Comparison of ENCODE assay signal across 12 cellular contexts in the genomic region with DNA sequence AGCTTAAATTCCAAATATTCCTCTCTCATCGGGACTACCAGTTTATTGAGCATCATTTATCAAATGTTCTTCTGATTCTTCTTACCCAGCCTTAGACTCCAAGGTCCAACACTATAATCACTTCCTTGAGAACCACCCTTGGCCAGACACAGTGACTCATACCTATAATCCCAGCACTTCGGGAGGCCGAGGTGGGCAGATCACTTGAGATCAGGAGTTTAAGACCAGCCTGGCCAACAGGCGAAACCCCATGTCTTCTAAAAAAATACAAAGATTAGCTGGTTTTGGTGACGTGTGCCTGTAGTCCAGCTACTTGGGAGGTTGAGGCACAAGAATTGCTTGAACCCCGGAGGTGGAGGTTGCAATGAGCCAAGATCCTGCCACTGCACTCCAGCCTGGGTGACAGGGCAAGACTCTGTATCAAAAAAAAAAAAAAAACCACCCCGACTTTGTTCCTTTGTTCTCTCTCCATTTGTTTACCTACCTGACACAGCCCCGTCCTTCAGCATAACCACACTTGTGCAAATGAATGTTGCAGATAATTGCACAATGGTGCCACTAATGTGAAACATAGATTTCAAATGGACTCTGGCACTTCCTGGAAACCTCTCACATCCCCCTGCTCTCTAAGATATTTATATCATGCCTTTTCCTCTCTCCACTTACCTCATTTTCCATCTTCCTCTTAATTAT. TPM values are rescaled to one million over a fixed set of nuclear protein-coding genes. Genes with fewer than 3 reads are reported as not detected.
A peak's percentile ranks its signal among the peaks of the same experiment; 100 is the strongest.
DNase-seq lines count a peak whose midpoint lies in the region; ATAC-seq, FAIRE-seq and TF ChIP-seq lines count a peak whose summit lies in the region.
"Had no signal": no experiment of that assay in that cellular context is flagged by ENCODE, and none has a peak within 500 bp of the region (broad histone marks: within the 10 kb centered on the region; RNA-seq: fewer than 3 reads in every experiment).

No MANE protein-coding gene starts in this region.

- peak overlapping the region; percentile 45 for H3K27ac Mint-ChIP-seq in activated T-cell treated with anti-CD3 and anti-CD28 coated beads, Interleukin-2, amount 50 U/mL, for 72 hours
- H3K27ac Mint-ChIP-seq in stimulated activated naive CD8-positive, alpha-beta T cell treated with anti-CD3 and anti-CD28 coated beads, Interleukin-15, amount 100 ng/mL, for 72 hours = peak overlapping the region in 1 of 2 donors; percentile 50

- peak overlapping the region in 1 of 2 donors; percentile 6 for H3K4me3 Mint-ChIP-seq in activated T-cell treated with anti-CD3 and anti-CD28 coated beads, Interleukin-2, amount 50 U/mL, for 72 hours
- H3K4me3 Mint-ChIP-seq in stimulated activated naive CD8-positive, alpha-beta T cell treated with anti-CD3 and anti-CD28 coated beads, Interleukin-15, amount 100 ng/mL, for 72 hours = no peak overlapping the region

- peaks cover 8 to 14% of the 10 kb centered on the region in 2 donors for H3K9me3 Mint-ChIP-seq in activated T-cell treated with anti-CD3 and anti-CD28 coated beads, Interleukin-2, amount 50 U/mL, for 72 hours
- peaks cover 9 to 17% of the 10 kb centered on the region in 2 donors for H3K9me3 Mint-ChIP-seq in stimulated activated naive CD8-positive, alpha-beta T cell treated with anti-CD3 and anti-CD28 coated beads, Interleukin-15, amount 100 ng/mL, for 72 hours

- H3K4me3 ChIP-seq in colonic mucosa = no peak overlapping the region
- H3K4me3 ChIP-seq: right atrium auricular region had no signal

- peaks cover 4% of the 10 kb centered on the region for H3K4me1 ChIP-seq in colonic mucosa
- H3K4me1 ChIP-seq: right atrium auricular region had no signal

- no peaks in the 10 kb centered on the region for H3K27me3 Mint-ChIP-seq in activated T-cell treated with anti-CD3 and anti-CD28 coated beads, Interleukin-2, amount 50 U/mL, for 72 hours (ENCODE audit: low read depth)
- H3K27me3 Mint-ChIP-seq in stimulated activated naive CD8-positive, alpha-beta T cell treated with anti-CD3 and anti-CD28 coated beads, Interleukin-15, amount 100 ng/mL, for 72 hours = no peaks in the 10 kb centered on the region

- H3K36me3 ChIP-seq in colonic mucosa = no peaks in the 10 kb centered on the region
- H3K36me3 ChIP-seq: right atrium auricular region had no signal

- ATAC-seq in activated T-cell treated with anti-CD3 and anti-CD28 coated beads, Interleukin-2, amount 50 U/mL, for 72 hours (replicated peaks in 1 of 2) = peak; percentile 46 to 55
- ATAC-seq in stimulated activated naive CD8-positive, alpha-beta T cell treated with anti-CD3 and anti-CD28 coated beads, Interleukin-15, amount 100 ng/mL, for 72 hours = peak; percentile 57

- peaks cover 13 to 18% of the 10 kb centered on the region in 2 donors for H3K36me3 Mint-ChIP-seq in activated T-cell treated with anti-CD3 and anti-CD28 coated beads, Interleukin-2, amount 50 U/mL, for 72 hours (ENCODE audit: insufficient read depth in 2 of 2)

- H3K27ac ChIP-seq in colonic mucosa = peak overlapping the region; percentile 78
- H3K27ac ChIP-seq: right atrium auricular region had no signal

- no peak for FAIRE-seq in frontal cortex (lab: Jason Lieb, UNC)
- FAIRE-seq: endometrium, GM12891 had no signal

- peak overlapping the region in 1 of 2 donors; percentile 58 for H3K9ac ChIP-seq in colonic mucosa (ENCODE audit: low read depth in 2 of 2, low read length in 2 of 2)

- no peak for TF ChIP-seq CTCF in colonic mucosa (IDR thresholded peaks at IDR 0.05)

- DNase-seq in activated T-cell treated with anti-CD3 and anti-CD28 coated beads, Interleukin-2, amount 50 U/mL, for 72 hours = no peak
- DNase-seq in activated T-cell treated with anti-CD3 and anti-CD28 coated beads, Interleukin-2, amount 50 U/mL, for 1 hour = no peak
- DNase-seq in NCI-H345 (lab: John Stamatoyannopoulos, UW) (peak; percentile 46), colonic mucosa (peak; percentile 71), NCI-H1105 (lab: John Stamatoyannopoulos, UW) (no peak), frontal cortex (ENCODE audit: low spot score in 2 of 2) (no peak), NCI-H1930 (lab: John Stamatoyannopoulos, UW) (no peak)
- no peak for DNase-seq in stimulated activated naive CD8-positive, alpha-beta T cell treated with anti-CD3 and anti-CD28 coated beads, Interleukin-15, amount 100 ng/mL, for 72 hours
- DNase-seq: NCI-H226 had no signal

- H3K27me3 ChIP-seq in colonic mucosa = no peaks in the 10 kb centered on the region
- H3K27me3 ChIP-seq: right atrium auricular region had no signal

- peaks cover 35% of the 10 kb centered on the region for H3K4me1 Mint-ChIP-seq in activated T-cell treated with anti-CD3 and anti-CD28 coated beads, Interleukin-2, amount 50 U/mL, for 72 hours (ENCODE audit: low read depth)
- H3K4me1 Mint-ChIP-seq in stimulated activated naive CD8-positive, alpha-beta T cell treated with anti-CD3 and anti-CD28 coated beads, Interleukin-15, amount 100 ng/mL, for 72 hours = peaks cover 24% of the 10 kb centered on the region

- H3K9me3 ChIP-seq in colonic mucosa = no peaks in the 10 kb centered on the region
- H3K9me3 ChIP-seq: right atrium auricular region had no signal

- intact Hi-C loops in colonic mucosa (cut with DNase I) = no loop called here

RNA-seq across cellular contexts. Expression of a gene that starts 38.9 kb away (rescaled TPM):
- 100 to 1,000 TPM; 101 to 106 TPM for total RNA-seq in activated T-cell treated with anti-CD3 and anti-CD28 coated beads, Interleukin-2, amount 50 U/mL, for 72 hours
- 10 to 100 TPM; 23.6 to 59.0 TPM for total RNA-seq in colonic mucosa
- 28.5 TPM for total RNA-seq in frontal cortex

Comparison
In these comparisons a context has a peak if more than half of its experiments do, and no peak if none do; other contexts are left out.
1. DNase-seq: peak in NCI-H345 (single experiment) and colonic mucosa (single experiment); none in activated T-cell treated with anti-CD3 and anti-CD28 coated beads, Interleukin-2, amount 50 U/mL, for 72 hours (0 of 2), activated T-cell treated with anti-CD3 and anti-CD28 coated beads, Interleukin-2, amount 50 U/mL, for 1 hour (single experiment), stimulated activated naive CD8-positive, alpha-beta T cell treated with anti-CD3 and anti-CD28 coated beads, Interleukin-15, amount 100 ng/mL, for 72 hours (0 of 2), NCI-H1105 (single experiment), frontal cortex (0 of 2) and NCI-H1930 (0 of 2).